Comparison of ENCODE assay signal across 8 cellular contexts in the genomic region with DNA sequence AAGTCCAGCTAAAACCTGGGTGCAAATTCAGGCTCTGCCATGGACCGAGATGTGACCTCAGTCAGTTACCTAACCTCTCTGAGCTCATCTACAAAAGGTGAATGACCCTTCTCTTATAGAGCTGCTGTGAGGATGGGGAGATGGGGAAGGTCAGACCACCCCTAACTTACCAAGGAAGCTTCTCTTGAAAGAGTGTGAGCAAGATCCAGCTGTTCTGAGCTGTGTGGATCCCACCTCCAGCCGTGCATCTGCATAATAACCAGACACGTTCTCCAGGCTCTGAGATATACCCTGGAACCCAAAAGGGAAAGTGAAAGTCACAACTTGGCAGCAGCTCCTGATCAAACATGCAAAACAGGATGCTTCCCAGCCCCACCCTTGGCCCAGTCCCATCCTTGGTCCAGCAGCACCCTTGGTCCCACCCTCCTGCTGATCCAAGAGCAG. TPM values are rescaled to one million over a fixed set of nuclear protein-coding genes. Genes with fewer than 3 reads are reported as not detected.
DNase-seq lines count a peak whose midpoint lies in the region; ATAC-seq and TF ChIP-seq lines count a peak whose summit lies in the region.

A gene with protein sequence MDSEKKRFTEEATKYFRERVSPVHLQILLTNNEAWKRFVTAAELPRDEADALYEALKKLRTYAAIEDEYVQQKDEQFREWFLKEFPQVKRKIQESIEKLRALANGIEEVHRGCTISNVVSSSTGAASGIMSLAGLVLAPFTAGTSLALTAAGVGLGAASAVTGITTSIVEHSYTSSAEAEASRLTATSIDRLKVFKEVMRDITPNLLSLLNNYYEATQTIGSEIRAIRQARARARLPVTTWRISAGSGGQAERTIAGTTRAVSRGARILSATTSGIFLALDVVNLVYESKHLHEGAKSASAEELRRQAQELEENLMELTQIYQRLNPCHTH (minus strand): TSS at position 257 of the 444 bp plus-strand sequence. CDS start 11,700 bp downstream, outside the sequence.

- peaks cover 70% of the 10 kb centered on the region for H3K4me1 Mint-ChIP-seq in T-helper 2 cell treated with Interferon-gamma antibody and Interleukin-4, amounts not matched to agents 5 μg/mL and 100 μg/mL, for 36 hours (ENCODE audit: low read depth)
- H3K4me1 Mint-ChIP-seq in naive B cell: peaks cover 88 to 98% (median 94%) of the 10 kb centered on the region in 3 donors

- no peaks in the 10 kb centered on the region for H3K27me3 ChIP-seq in dorsolateral prefrontal cortex

- H3K36me3 Mint-ChIP-seq in T-helper 2 cell treated with Interferon-gamma antibody and Interleukin-4, amounts not matched to agents 5 μg/mL and 100 μg/mL, for 36 hours (ENCODE audit: low read depth): peaks cover 31% of the 10 kb centered on the region
- peaks cover 4 to 8% of the 10 kb centered on the region in 2 donors for H3K36me3 Mint-ChIP-seq in naive B cell

- no peak for TF ChIP-seq CTCF in dorsolateral prefrontal cortex (IDR thresholded peaks at IDR 0.05 in 54 of 56, conservative IDR thresholded peaks at IDR 0.05 in 2 of 56; ENCODE audit: low read depth in 1 of 56, partially characterized antibody in 56 of 56)

- H3K27ac ChIP-seq in dorsolateral prefrontal cortex: peak within 1 kb of the TSS in 46 of 59 donors; percentile 1 to 96 (median 58)

- H3K4me3 Mint-ChIP-seq in T-helper 2 cell treated with Interferon-gamma antibody and Interleukin-4, amounts not matched to agents 5 μg/mL and 100 μg/mL, for 36 hours: peak within 1 kb of the TSS; percentile 93
- H3K4me3 Mint-ChIP-seq in naive B cell: peak within 1 kb of the TSS; percentile 89 to 96 (median 93)

- peak within 1 kb of the TSS in 53 of 59 donors; percentile 5 to 54 (median 33) for H3K4me3 ChIP-seq in dorsolateral prefrontal cortex

- intact Hi-C loops in dorsolateral prefrontal cortex (cut with DNase I): no loop called here

- peak within 1 kb of the TSS; percentile 89 for H3K27ac Mint-ChIP-seq in T-helper 2 cell treated with Interferon-gamma antibody and Interleukin-4, amounts not matched to agents 5 μg/mL and 100 μg/mL, for 36 hours
- peak within 1 kb of the TSS; percentile 98 to 99 (median 98) for H3K27ac Mint-ChIP-seq in naive B cell

- peak; percentile 60 for TF ChIP-seq POLR2A in GM18505 (IDR thresholded peaks at IDR 0.05; ENCODE audit: borderline replicate concordance, extremely low read depth, insufficient read depth, insufficient read length)

- H3K9me3 Mint-ChIP-seq in T-helper 2 cell treated with Interferon-gamma antibody and Interleukin-4, amounts not matched to agents 5 μg/mL and 100 μg/mL, for 36 hours: no peaks in the 10 kb centered on the region
- peaks cover 0 to 2% (median 0%) of the 10 kb centered on the region in 7 donors for H3K9me3 Mint-ChIP-seq in naive B cell

- ATAC-seq in GM18505 (IDR thresholded peaks at IDR 0.05; ENCODE audit: unreplicated experiment): no peak
- ATAC-seq in naive B cell (ENCODE audit: low read depth in 2 of 2): peak; percentile 23
- no peak for ATAC-seq in GM21825 (IDR thresholded peaks at IDR 0.05; ENCODE audit: unreplicated experiment)

- DNase-seq in T-helper 2 cell treated with Interferon-gamma antibody and Interleukin-4, amounts not matched to agents 5 μg/mL and 100 μg/mL, for 36 hours (ENCODE audit: low spot score): peak; percentile 40
- no peak for DNase-seq in dorsolateral prefrontal cortex
- peak; percentile 43 for DNase-seq in naive B cell
- no peak for DNase-seq in NCI-H82 treated with DMSO at 0.1 percent for 48 hours (lab: John Stamatoyannopoulos, UW; ENCODE audit: unreplicated experiment)
- DNase-seq in SHP77 treated with DMSO at 0.1 percent for 48 hours (lab: John Stamatoyannopoulos, UW): no peak
- no peak for DNase-seq in NCI-H774 (lab: John Stamatoyannopoulos, UW)

- H3K27me3 Mint-ChIP-seq in T-helper 2 cell treated with Interferon-gamma antibody and Interleukin-4, amounts not matched to agents 5 μg/mL and 100 μg/mL, for 36 hours (ENCODE audit: low read depth): no peaks in the 10 kb centered on the region
- no peaks in the 10 kb centered on the region for H3K27me3 Mint-ChIP-seq in naive B cell

RNA-seq across cellular contexts. Expression of the gene that starts here (rescaled TPM):
- 10 to 100 TPM in 78 of 120 experiments, 1 to 10 TPM in 42; 4.8 to 24.3 (median 11.7) TPM for total RNA-seq in dorsolateral prefrontal cortex
- polyA plus RNA-seq in naive B cell (ENCODE audit: low read depth in 6 of 6): 10 to 100 TPM; 15.5 to 41.3 (median 31.7) TPM

Comparison
In these comparisons a context has a peak if more than half of its experiments do, and no peak if none do; other contexts are left out.
1. ATAC-seq: peak in naive B cell (2 of 2); none in GM18505 (single experiment) and GM21825 (single experiment).
2. DNase-seq: peak in T-helper 2 cell treated with Interferon-gamma antibody and Interleukin-4, amounts not matched to agents 5 μg/mL and 100 μg/mL, for 36 hours (single experiment) and naive B cell (single experiment); none in dorsolateral prefrontal cortex (0 of 10), NCI-H82 treated with DMSO at 0.1 percent for 48 hours (single experiment), SHP77 treated with DMSO at 0.1 percent for 48 hours (single experiment) and NCI-H774 (single experiment).